Comparison of ENCODE assay signal across 7 cellular contexts in the genomic region with DNA sequence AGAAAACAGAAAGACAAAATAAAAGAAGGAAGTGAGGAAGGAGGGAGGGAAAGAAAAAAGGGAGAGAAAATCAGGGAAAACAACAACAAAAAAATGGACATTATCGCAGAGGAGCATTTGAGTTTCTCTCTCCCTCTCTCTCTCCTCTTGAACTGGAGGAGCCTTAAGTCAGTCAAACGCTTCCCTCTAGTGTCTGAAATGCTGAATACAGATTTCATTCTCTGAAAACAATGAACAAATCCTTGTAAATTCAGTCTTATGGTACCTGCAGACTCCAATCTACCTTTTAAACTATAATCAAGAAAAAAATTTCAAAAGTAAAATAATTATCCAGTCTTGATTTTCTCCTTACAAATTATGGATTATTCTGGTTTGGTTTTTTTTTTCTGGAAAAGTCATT.
DNase-seq lines count a peak whose midpoint lies in the region; ATAC-seq and TF ChIP-seq lines count a peak whose summit lies in the region.

No MANE protein-coding gene starts in this region.

- ATAC-seq in body of pancreas: no peak
- peak; percentile 38 to 76 (median 60) for ATAC-seq in right lobe of liver
- no peak for ATAC-seq in GM21717 (IDR thresholded peaks at IDR 0.05; ENCODE audit: unreplicated experiment)

- CTCF ChIA-PET in GM10248 (lab: Yijun Ruan, JAX): interaction anchor here (1.3 to 2.1 kb wide), 4 partner anchors 10 to 116 kb away, joined by 3 to 7 read pairs (median 6); no protein-coding TSS in a partner anchor

- POLR2A ChIA-PET in GM10248 (lab: Yijun Ruan, JAX): no interaction called here

- H3K9me3 ChIP-seq in body of pancreas (no peaks in the 10 kb centered on the region), right lobe of liver (no peaks in the 10 kb centered on the region)

- intact Hi-C loops in body of pancreas (cut with DNase I) (no loop called here), right lobe of liver (cut with DNase I) (no loop called here)

- TF ChIP-seq CTCF in GM10248 (IDR thresholded peaks at IDR 0.05; ENCODE audit: control extremely low read depth, extremely low read depth, low read depth, missing control alignments) (peak; percentile 57), body of pancreas (IDR thresholded peaks at IDR 0.05) (peak in 6 of 7 experiments; percentile 21 to 70 (median 60)), right lobe of liver (IDR thresholded peaks at IDR 0.05) (peak; percentile 37 to 57 (median 44))

- H3K27ac ChIP-seq in body of pancreas: no peak overlapping the region
- no peak overlapping the region for H3K27ac ChIP-seq in right lobe of liver

- no peaks in the 10 kb centered on the region for H3K4me1 ChIP-seq in body of pancreas
- H3K4me1 ChIP-seq in right lobe of liver: no peaks in the 10 kb centered on the region

- H3K4me3 ChIP-seq in body of pancreas: no peak overlapping the region
- no peak overlapping the region for H3K4me3 ChIP-seq in right lobe of liver

- TF ChIP-seq POLR2A in body of pancreas (IDR thresholded peaks at IDR 0.05) (no peak), right lobe of liver (IDR thresholded peaks at IDR 0.05) (no peak)

- H3K27me3 ChIP-seq in body of pancreas (no peaks in the 10 kb centered on the region), right lobe of liver (no peaks in the 10 kb centered on the region)

- H3K36me3 ChIP-seq in body of pancreas (replicated peaks in 1 of 2; ENCODE audit: insufficient read depth in 1 of 2, low read depth in 2 of 2) (no peaks in the 10 kb centered on the region), right lobe of liver (no peaks in the 10 kb centered on the region)

- DNase-seq in GM10248 (ENCODE audit: extremely low spot score) (peak; percentile 57), HCEC 1CT (peak; percentile 28), NCI-H2107 treated with DMSO at 0.1 percent for 48 hours (lab: John Stamatoyannopoulos, UW; ENCODE audit: unreplicated experiment) (peak; percentile 54), body of pancreas (no peak), right lobe of liver (no peak), NCI-H187 treated with DMSO at 0.1 percent for 48 hours (lab: John Stamatoyannopoulos, UW) (no peak)

- WGBS in body of pancreas, 2 donors: 19 to 24% methylated on average over 2 of the region's 2 CpGs
- 7% methylated on average over 2 of the region's 2 CpGs for WGBS in right lobe of liver (ENCODE audit: insufficient coverage, low coverage, low lambda C conversion rate, missing lambda C conversion rate)

Comparison
In these comparisons a context has a peak if more than half of its experiments do, and no peak if none do; other contexts are left out.
1. DNase-seq: peak in GM10248 (single experiment), HCEC 1CT (single experiment) and NCI-H2107 treated with DMSO at 0.1 percent for 48 hours (single experiment); none in body of pancreas (0 of 4), right lobe of liver (0 of 3) and NCI-H187 treated with DMSO at 0.1 percent for 48 hours (single experiment).
2. ATAC-seq: peak in right lobe of liver (4 of 4); none in body of pancreas (single experiment) and GM21717 (single experiment).
3. Peak in every context shown above with its lines, with median percentiles within 50 percentile points of each other: CTCF ChIP-seq.